9 cellular contexts compared by ENCODE assay signal in genomic region chr12:107515446-107515958, GRCh38.
A peak's percentile ranks its signal among the peaks of the same experiment; 100 is the strongest.
DNase-seq lines count a peak whose midpoint lies in the region; ATAC-seq and TF ChIP-seq lines count a peak whose summit lies in the region.
"Had no signal": no experiment of that assay in that cellular context is flagged by ENCODE, and none has a peak within 500 bp of the region (broad histone marks: within the 10 kb centered on the region; RNA-seq: fewer than 3 reads in every experiment).

No MANE protein-coding gene starts in this region.

- intact Hi-C loops in activated CD4-positive, alpha-beta memory T cell treated with anti-CD3 and anti-CD28 coated beads for 36 hours (cut with micrococcal nuclease): no loop called here

- no peaks in the 10 kb centered on the region for H3K27me3 Mint-ChIP-seq in activated CD4-positive, alpha-beta memory T cell treated with anti-CD3 and anti-CD28 coated beads for 36 hours
- H3K27me3 Mint-ChIP-seq: central memory CD8-positive, alpha-beta T cell had no signal

- peaks cover 12% of the 10 kb centered on the region for H3K4me1 Mint-ChIP-seq in activated CD4-positive, alpha-beta memory T cell treated with anti-CD3 and anti-CD28 coated beads for 36 hours (ENCODE audit: low read depth)

- peaks cover 12% of the 10 kb centered on the region for H3K36me3 Mint-ChIP-seq in activated CD4-positive, alpha-beta memory T cell treated with anti-CD3 and anti-CD28 coated beads for 36 hours

- H3K27ac ChIP-seq in AG04450 (ENCODE audit: low read depth, low read length): peak overlapping the region; percentile 58

- no peaks in the 10 kb centered on the region for H3K9me3 ChIP-seq in AG04450 (ENCODE audit: control insufficient read depth, insufficient read depth, low read length)

- TF ChIP-seq CTCF in AG04450 (IDR thresholded peaks at IDR 0.05; ENCODE audit: low read depth, low read length): no peak

- DNase-seq in AG04450 (ENCODE audit: low read depth, low spot score) (peak; percentile 55), H4 (ENCODE audit: low spot score) (peak; percentile 93), glomerular visceral epithelial cell (ENCODE audit: extremely low spot score) (peak; percentile 96), erythroblast (lab: John Stamatoyannopoulos, UW) (no peak)
- peak; percentile 59 for DNase-seq in activated CD4-positive, alpha-beta memory T cell treated with anti-CD3 and anti-CD28 coated beads for 36 hours
- DNase-seq in stimulated activated CD8-positive, alpha-beta memory T cell treated with anti-CD3 and anti-CD28 coated beads, Interleukin-7, amount 100 ng/mL, for 48 hours (ENCODE audit: extremely low read depth in 1 of 2, low read depth in 1 of 2): peak; percentile 19 to 44

- TF ChIP-seq POLR2A in erythroblast (IDR thresholded peaks at IDR 0.05; ENCODE audit: low read length): no peak

- no peak overlapping the region for H3K4me3 Mint-ChIP-seq in activated CD4-positive, alpha-beta memory T cell treated with anti-CD3 and anti-CD28 coated beads for 36 hours
- H3K4me3 Mint-ChIP-seq: central memory CD8-positive, alpha-beta T cell had no signal

- H3K27me3 ChIP-seq in AG04450 (ENCODE audit: control insufficient read depth, insufficient read depth, low read length): no peaks in the 10 kb centered on the region

- ATAC-seq in GM21447 (IDR thresholded peaks at IDR 0.05; ENCODE audit: unreplicated experiment): no peak
- ATAC-seq in GM21576 (IDR thresholded peaks at IDR 0.05; ENCODE audit: unreplicated experiment): no peak

- no peaks in the 10 kb centered on the region for H3K9me3 Mint-ChIP-seq in activated CD4-positive, alpha-beta memory T cell treated with anti-CD3 and anti-CD28 coated beads for 36 hours
- H3K9me3 Mint-ChIP-seq: central memory CD8-positive, alpha-beta T cell had no signal

- H3K27ac Mint-ChIP-seq in activated CD4-positive, alpha-beta memory T cell treated with anti-CD3 and anti-CD28 coated beads for 36 hours: peak overlapping the region; percentile 35

- CTCF ChIA-PET in AG04450 (lab: Charles Lee): interaction anchor here (1.1 kb wide), 1 partner anchor 383 kb away, joined by 3 read pairs; no protein-coding TSS in a partner anchor
- CTCF ChIA-PET in activated CD4-positive, alpha-beta memory T cell treated with anti-CD3 and anti-CD28 coated beads for 36 hours (lab: Charles Lee): interaction anchor here (0.6 kb wide), 1 partner anchor 497 kb away, joined by 3 read pairs; no protein-coding TSS in a partner anchor

- POLR2A ChIA-PET in AG04450 (lab: Yijun Ruan, JAX): interaction anchor here (0.6 kb wide), 1 partner anchor 178 kb away, joined by 3 read pairs; no protein-coding TSS in a partner anchor
- POLR2A ChIA-PET in activated CD4-positive, alpha-beta memory T cell treated with anti-CD3 and anti-CD28 coated beads for 36 hours (lab: Charles Lee): no interaction called here

- no peak overlapping the region for H3K4me3 ChIP-seq in AG04450 (ENCODE audit: low read depth, low read length)

Comparison
In these comparisons a context has a peak if more than half of its experiments do, and no peak if none do; other contexts are left out.
1. DNase-seq: peak in AG04450 (single experiment), H4 (single experiment), activated CD4-positive, alpha-beta memory T cell treated with anti-CD3 and anti-CD28 coated beads for 36 hours (single experiment), glomerular visceral epithelial cell (single experiment) and stimulated activated CD8-positive, alpha-beta memory T cell treated with anti-CD3 and anti-CD28 coated beads, Interleukin-7, amount 100 ng/mL, for 48 hours (2 of 2); none in erythroblast (0 of 2).